In the genomic region with DNA sequence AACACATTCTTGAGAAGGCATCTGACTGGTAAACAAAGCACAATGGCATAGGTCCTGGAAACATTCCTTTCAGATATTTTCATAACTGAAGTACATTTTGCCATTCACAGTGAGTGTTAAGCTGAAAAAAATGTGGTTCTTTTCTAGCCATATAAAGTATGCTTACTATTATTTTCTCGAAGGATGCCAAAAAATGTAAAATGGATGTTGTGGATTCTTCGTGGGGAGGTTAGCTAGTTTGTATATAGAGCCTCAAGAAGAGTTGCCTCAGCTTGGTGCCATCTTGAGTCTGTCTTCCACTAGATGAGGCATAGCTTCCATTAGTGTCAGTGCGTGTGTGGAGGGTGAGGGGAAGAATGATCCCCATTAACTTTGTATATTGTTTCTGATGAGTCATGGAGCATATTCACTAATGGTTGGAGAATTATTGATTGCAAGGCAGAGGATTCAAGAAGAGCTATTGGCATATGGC, we compare ENCODE assay signal across 1 cellular context.
TF ChIP-seq lines count a peak whose summit lies in the region.

No MANE protein-coding gene starts in this region.

TF ChIP-seq in K562, 482 proteins besides CTCF, POLR2A, EP300 and RAD21 (continued from another document and continues in another):
- no peak for TF ChIP-seq ZBTB40 (IDR thresholded peaks at IDR 0.05)
- TF ChIP-seq ZBTB40 (CRISPR knock-in tag; IDR thresholded peaks at IDR 0.05) = no peak
- no peak for TF ChIP-seq NR4A1 (CRISPR knock-in tag; IDR thresholded peaks at IDR 0.05)
- TF ChIP-seq NR4A1 (tag; IDR thresholded peaks at IDR 0.05) = no peak
- no peak for TF ChIP-seq ZBTB8A (IDR thresholded peaks at IDR 0.05; ENCODE audit: partially characterized antibody)
- TF ChIP-seq HOMEZ (CRISPR knock-in tag; IDR thresholded peaks at IDR 0.05) = no peak
- TF ChIP-seq, protein P1, sequence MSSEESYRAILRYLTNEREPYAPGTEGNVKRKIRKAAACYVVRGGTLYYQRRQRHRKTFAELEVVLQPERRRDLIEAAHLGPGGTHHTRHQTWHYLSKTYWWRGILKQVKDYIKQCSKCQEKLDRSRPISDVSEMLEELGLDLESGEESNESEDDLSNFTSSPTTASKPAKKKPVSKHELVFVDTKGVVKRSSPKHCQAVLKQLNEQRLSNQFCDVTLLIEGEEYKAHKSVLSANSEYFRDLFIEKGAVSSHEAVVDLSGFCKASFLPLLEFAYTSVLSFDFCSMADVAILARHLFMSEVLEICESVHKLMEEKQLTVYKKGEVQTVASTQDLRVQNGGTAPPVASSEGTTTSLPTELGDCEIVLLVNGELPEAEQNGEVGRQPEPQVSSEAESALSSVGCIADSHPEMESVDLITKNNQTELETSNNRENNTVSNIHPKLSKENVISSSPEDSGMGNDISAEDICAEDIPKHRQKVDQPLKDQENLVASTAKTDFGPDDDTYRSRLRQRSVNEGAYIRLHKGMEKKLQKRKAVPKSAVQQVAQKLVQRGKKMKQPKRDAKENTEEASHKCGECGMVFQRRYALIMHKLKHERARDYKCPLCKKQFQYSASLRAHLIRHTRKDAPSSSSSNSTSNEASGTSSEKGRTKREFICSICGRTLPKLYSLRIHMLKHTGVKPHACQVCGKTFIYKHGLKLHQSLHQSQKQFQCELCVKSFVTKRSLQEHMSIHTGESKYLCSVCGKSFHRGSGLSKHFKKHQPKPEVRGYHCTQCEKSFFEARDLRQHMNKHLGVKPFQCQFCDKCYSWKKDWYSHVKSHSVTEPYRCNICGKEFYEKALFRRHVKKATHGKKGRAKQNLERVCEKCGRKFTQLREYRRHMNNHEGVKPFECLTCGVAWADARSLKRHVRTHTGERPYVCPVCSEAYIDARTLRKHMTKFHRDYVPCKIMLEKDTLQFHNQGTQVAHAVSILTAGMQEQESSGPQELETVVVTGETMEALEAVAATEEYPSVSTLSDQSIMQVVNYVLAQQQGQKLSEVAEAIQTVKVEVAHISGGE (CRISPR knock-in tag; IDR thresholded peaks at IDR 0.05) = peak in 1 of 3 experiments; percentile 36; a peak in 1 of 6 replicates
- TF ChIP-seq PBX2 (CRISPR knock-in tag; IDR thresholded peaks at IDR 0.05; ENCODE audit: low read depth) = no peak
- peak; percentile 45 for TF ChIP-seq PBX2 (tag; conservative IDR thresholded peaks at IDR 0.05; ENCODE audit: low read depth)
- TF ChIP-seq ZNF75A (CRISPR knock-in tag; IDR thresholded peaks at IDR 0.05) = no peak
- TF ChIP-seq GATAD2B (IDR thresholded peaks at IDR 0.05; ENCODE audit: borderline replicate concordance) = peak; percentile 45; the same call in 1 of the 2 replicates
- TF ChIP-seq, protein P2, sequence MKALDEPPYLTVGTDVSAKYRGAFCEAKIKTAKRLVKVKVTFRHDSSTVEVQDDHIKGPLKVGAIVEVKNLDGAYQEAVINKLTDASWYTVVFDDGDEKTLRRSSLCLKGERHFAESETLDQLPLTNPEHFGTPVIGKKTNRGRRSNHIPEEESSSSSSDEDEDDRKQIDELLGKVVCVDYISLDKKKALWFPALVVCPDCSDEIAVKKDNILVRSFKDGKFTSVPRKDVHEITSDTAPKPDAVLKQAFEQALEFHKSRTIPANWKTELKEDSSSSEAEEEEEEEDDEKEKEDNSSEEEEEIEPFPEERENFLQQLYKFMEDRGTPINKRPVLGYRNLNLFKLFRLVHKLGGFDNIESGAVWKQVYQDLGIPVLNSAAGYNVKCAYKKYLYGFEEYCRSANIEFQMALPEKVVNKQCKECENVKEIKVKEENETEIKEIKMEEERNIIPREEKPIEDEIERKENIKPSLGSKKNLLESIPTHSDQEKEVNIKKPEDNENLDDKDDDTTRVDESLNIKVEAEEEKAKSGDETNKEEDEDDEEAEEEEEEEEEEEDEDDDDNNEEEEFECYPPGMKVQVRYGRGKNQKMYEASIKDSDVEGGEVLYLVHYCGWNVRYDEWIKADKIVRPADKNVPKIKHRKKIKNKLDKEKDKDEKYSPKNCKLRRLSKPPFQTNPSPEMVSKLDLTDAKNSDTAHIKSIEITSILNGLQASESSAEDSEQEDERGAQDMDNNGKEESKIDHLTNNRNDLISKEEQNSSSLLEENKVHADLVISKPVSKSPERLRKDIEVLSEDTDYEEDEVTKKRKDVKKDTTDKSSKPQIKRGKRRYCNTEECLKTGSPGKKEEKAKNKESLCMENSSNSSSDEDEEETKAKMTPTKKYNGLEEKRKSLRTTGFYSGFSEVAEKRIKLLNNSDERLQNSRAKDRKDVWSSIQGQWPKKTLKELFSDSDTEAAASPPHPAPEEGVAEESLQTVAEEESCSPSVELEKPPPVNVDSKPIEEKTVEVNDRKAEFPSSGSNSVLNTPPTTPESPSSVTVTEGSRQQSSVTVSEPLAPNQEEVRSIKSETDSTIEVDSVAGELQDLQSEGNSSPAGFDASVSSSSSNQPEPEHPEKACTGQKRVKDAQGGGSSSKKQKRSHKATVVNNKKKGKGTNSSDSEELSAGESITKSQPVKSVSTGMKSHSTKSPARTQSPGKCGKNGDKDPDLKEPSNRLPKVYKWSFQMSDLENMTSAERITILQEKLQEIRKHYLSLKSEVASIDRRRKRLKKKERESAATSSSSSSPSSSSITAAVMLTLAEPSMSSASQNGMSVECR (CRISPR knock-in tag; IDR thresholded peaks at IDR 0.05) = no peak
- TF ChIP-seq SREBF1 (IDR thresholded peaks at IDR 0.05; ENCODE audit: borderline replicate concordance, low read depth, low read length) = no peak
- TF ChIP-seq, protein P3, sequence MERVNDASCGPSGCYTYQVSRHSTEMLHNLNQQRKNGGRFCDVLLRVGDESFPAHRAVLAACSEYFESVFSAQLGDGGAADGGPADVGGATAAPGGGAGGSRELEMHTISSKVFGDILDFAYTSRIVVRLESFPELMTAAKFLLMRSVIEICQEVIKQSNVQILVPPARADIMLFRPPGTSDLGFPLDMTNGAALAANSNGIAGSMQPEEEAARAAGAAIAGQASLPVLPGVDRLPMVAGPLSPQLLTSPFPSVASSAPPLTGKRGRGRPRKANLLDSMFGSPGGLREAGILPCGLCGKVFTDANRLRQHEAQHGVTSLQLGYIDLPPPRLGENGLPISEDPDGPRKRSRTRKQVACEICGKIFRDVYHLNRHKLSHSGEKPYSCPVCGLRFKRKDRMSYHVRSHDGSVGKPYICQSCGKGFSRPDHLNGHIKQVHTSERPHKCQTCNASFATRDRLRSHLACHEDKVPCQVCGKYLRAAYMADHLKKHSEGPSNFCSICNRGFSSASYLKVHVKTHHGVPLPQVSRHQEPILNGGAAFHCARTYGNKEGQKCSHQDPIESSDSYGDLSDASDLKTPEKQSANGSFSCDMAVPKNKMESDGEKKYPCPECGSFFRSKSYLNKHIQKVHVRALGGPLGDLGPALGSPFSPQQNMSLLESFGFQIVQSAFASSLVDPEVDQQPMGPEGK (CRISPR knock-in tag; IDR thresholded peaks at IDR 0.05; ENCODE audit: borderline replicate concordance) = no peak
- no peak for TF ChIP-seq ZNF347 (CRISPR knock-in tag; IDR thresholded peaks at IDR 0.05; ENCODE audit: low read depth)
- TF ChIP-seq ZNF408 (CRISPR knock-in tag; IDR thresholded peaks at IDR 0.05; ENCODE audit: low read depth) = no peak
- TF ChIP-seq MNT (conservative IDR thresholded peaks at IDR 0.05) = peak; percentile 11 to 23; a peak in 1 of 4 replicates
- TF ChIP-seq TAL1 (IDR thresholded peaks at IDR 0.05) = no peak
- peak; percentile 48; the same call in 1 of the 2 replicates for TF ChIP-seq NCOR1 (IDR thresholded peaks at IDR 0.05)
- TF ChIP-seq NCOA1 (IDR thresholded peaks at IDR 0.05; ENCODE audit: low read depth) = no peak
- no peak for TF ChIP-seq ZNF384 (IDR thresholded peaks at IDR 0.05; ENCODE audit: low read depth, low read length)
